ENCODE assay signal across 12 cellular contexts in the genomic region with DNA sequence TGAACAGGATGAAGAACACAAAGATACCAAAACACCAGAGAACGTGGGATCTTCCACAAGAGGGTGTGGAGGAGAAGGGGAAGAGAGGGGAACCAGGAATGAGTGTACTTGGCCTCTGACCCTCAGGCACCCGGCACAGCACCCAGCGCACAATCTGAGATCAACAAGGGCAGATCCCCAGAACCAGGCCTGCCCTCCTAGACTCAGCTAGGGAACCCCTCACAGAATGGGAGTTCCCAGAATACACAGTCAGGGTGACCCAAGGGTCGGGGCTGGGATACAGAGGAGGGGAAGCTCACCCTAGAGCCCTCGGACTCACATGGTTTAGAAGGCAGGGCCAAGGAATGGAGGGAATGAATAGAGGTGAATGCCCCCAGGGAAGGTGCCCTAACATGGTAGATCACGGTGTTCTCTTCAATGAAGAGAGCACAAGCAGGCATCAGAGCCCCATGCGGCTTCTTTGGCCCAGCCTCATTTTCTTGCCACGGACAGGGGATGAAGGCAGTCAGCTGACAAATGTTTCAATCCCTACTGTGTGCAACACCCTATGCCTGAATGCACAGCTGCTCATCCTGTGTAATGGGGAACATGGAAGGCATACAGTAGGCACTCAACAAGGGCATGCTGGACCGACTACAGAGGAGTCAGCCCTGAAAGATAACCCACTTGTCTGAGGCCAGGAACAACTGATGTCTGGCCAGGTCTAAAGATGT. TPM values are rescaled to one million over a fixed set of nuclear protein-coding genes. Genes with fewer than 3 reads are reported as not detected.
DNase-seq lines count a peak whose midpoint lies in the region; ATAC-seq and TF ChIP-seq lines count a peak whose summit lies in the region.
"Had no signal": no experiment of that assay in that cellular context is flagged by ENCODE, and none has a peak within 500 bp of the region (broad histone marks: within the 10 kb centered on the region; RNA-seq: fewer than 3 reads in every experiment).

No MANE protein-coding gene starts in this region.

- peaks cover 93% of the 10 kb centered on the region for H3K4me1 ChIP-seq in psoas muscle

- peaks cover 0 to 11% of the 10 kb centered on the region in 2 donors for H3K36me3 ChIP-seq in psoas muscle (ENCODE audit: insufficient read depth in 1 of 2, low read depth in 1 of 2)

- H3K9me3 ChIP-seq in psoas muscle, result no peaks in the 10 kb centered on the region

- intact Hi-C loops in psoas muscle (cut with DNase I), result no loop called here

- no peak overlapping the region for H3K4me3 ChIP-seq in psoas muscle

- H3K27me3 ChIP-seq in psoas muscle (ENCODE audit: insufficient read depth in 3 of 3, low read length in 2 of 3), result no peaks in the 10 kb centered on the region

- no peak for ATAC-seq in central memory CD8-positive, alpha-beta T cell (replicated peaks; ENCODE audit: extremely low read depth, poor library complexity, severe bottlenecking)
- ATAC-seq in psoas muscle (no peak), GM18907 (IDR thresholded peaks at IDR 0.05; ENCODE audit: unreplicated experiment) (no peak), HG02623 (IDR thresholded peaks at IDR 0.05; ENCODE audit: unreplicated experiment) (no peak)

- H3K4me3 Mint-ChIP-seq in IgD-negative memory B cell, result peak overlapping the region in 3 of 4 donors; percentile 38 to 86 (median 77)
- H3K4me3 Mint-ChIP-seq in central memory CD8-positive, alpha-beta T cell, result no peak overlapping the region

- no peaks in the 10 kb centered on the region for H3K9me3 Mint-ChIP-seq in IgD-negative memory B cell
- no peaks in the 10 kb centered on the region for H3K9me3 Mint-ChIP-seq in central memory CD8-positive, alpha-beta T cell

- WGBS in psoas muscle, 3 donors, result 44 to 67% (median 65%) methylated on average over 9 of the region's 9 CpGs

- DNase-seq in CD1c-positive myeloid dendritic cell (ENCODE audit: extremely low spot score) (peak; percentile 21), psoas muscle (no peak), NCI-H1417 treated with DMSO at 0.1 percent for 48 hours (lab: John Stamatoyannopoulos, UW) (no peak), SW 1271 (lab: John Stamatoyannopoulos, UW) (no peak)
- DNase-seq in central memory CD8-positive, alpha-beta T cell (ENCODE audit: low spot score in 2 of 2), result no peak
- DNase-seq: activated CD8-positive, alpha-beta memory T cell treated with anti-CD3 and anti-CD28 coated beads, Interleukin-2, amount 50 U/mL, for 48 hours; NCI-H1436 treated with DMSO at 0.1 percent for 48 hours; NCI-H748 treated with DMSO at 0.1 percent for 48 hours; stimulated activated naive CD4-positive, alpha-beta T cell treated with Interleukin-2 at 50 U/mL for 16 hours had no signal

- peak overlapping the region; percentile 88 to 93 (median 92) for H3K27ac Mint-ChIP-seq in IgD-negative memory B cell
- H3K27ac Mint-ChIP-seq in central memory CD8-positive, alpha-beta T cell (ENCODE audit: low read depth), result peak overlapping the region; percentile 70

- H3K27ac ChIP-seq in psoas muscle, result peak overlapping the region; percentile 63

- TF ChIP-seq CTCF in psoas muscle (IDR thresholded peaks at IDR 0.05), result no peak

- H3K27me3 Mint-ChIP-seq in IgD-negative memory B cell, result no peaks in the 10 kb centered on the region
- no peaks in the 10 kb centered on the region for H3K27me3 Mint-ChIP-seq in central memory CD8-positive, alpha-beta T cell

- peaks cover 2% of the 10 kb centered on the region for H3K36me3 Mint-ChIP-seq in IgD-negative memory B cell
- H3K36me3 Mint-ChIP-seq in central memory CD8-positive, alpha-beta T cell (ENCODE audit: insufficient read depth), result peaks cover 9% of the 10 kb centered on the region

- H3K4me1 Mint-ChIP-seq in IgD-negative memory B cell, result peaks cover 64 to 80% (median 75%) of the 10 kb centered on the region in 3 donors
- H3K4me1 Mint-ChIP-seq in central memory CD8-positive, alpha-beta T cell, result peaks cover 28% of the 10 kb centered on the region

RNA-seq across cellular contexts. Expression of a gene that starts 13.1 kb away (rescaled TPM):
- polyA plus RNA-seq in IgD-negative memory B cell, result 5.8 TPM
- 1 to 10 TPM; 1.5 to 5.9 (median 3.7) TPM for total RNA-seq in psoas muscle
- 1 to 10 TPM in 2 of 3 donors, under 1 TPM in 1; 0.65 to 7.2 (median 3.4) TPM for polyA plus RNA-seq in psoas muscle

RNA-seq across cellular contexts. Expression of a gene that starts 56.6 kb away (rescaled TPM):
- polyA plus RNA-seq in IgD-negative memory B cell (753 TPM), psoas muscle (100 to 1,000 TPM; 279 to 288 (median 280) TPM)
- total RNA-seq in psoas muscle, result 100 to 1,000 TPM; 134 to 170 (median 153) TPM
